Comparison of ENCODE assay signal across 11 cellular contexts in genomic region chr1:207676153-207676552, GRCh38. TPM values are rescaled to one million over a fixed set of nuclear protein-coding genes. Genes with fewer than 3 reads are reported as not detected.
"Had no signal": no experiment of that assay in that cellular context is flagged by ENCODE, and none has a peak within 500 bp of the region (broad histone marks: within the 10 kb centered on the region; RNA-seq: fewer than 3 reads in every experiment).

No MANE protein-coding gene starts in this region.

- H3K36me3 ChIP-seq: HAP-1 had no signal

- H3K4me2 ChIP-seq: GM23338 had no signal

- H3K9me3 ChIP-seq: HAP-1 had no signal

- H3K9ac ChIP-seq: GM23248 had no signal

- H3K27ac ChIP-seq: GM23248 had no signal

- H3K27ac Mint-ChIP-seq: GM23338, H9, HFFc6 had no signal

- H2AFZ ChIP-seq: GM23248, GM23338 had no signal

- H3K4me3 Mint-ChIP-seq: GM23338, H9, HFFc6 had no signal

- H3K4me3 ChIP-seq: GM23248, GM23338, HAP-1 had no signal

- H3K9me3 Mint-ChIP-seq: HFFc6 had no signal

- ATAC-seq: GM23338, HCT116 had no signal

- DNase-seq: GM23248, GOT3, H7, H9, HCEC 1CT, HFFc6 had no signal

RNA-seq across cellular contexts. Expression of gene CR1L, which starts 31.2 kb away (rescaled TPM):
- total RNA-seq: GM23248, H1, H4, H7, HFFc6 had no signal
- polyA plus RNA-seq: GM23248 had no signal
